In the genomic region with DNA sequence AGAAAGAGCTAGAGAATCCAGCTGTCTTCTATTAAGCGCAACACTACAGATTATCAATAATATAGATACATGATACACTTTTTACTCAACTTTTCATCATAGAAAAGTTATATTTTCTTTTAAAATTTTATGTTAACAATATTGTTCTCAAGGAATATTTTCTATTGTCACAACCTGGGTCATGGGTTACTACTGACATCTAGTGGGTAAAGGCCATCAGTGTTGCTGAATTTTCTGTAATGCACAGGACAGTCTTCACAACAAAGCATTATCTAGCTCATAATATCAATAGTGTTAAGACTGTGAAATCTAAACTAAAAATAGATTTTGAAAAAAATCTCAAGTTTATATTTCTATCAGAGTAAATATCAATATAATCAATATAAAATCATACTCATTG, we compare ENCODE assay signal across 12 cellular contexts.
DNase-seq lines count a peak whose midpoint lies in the region; ATAC-seq and TF ChIP-seq lines count a peak whose summit lies in the region.
"Had no signal": no experiment of that assay in that cellular context is flagged by ENCODE, and none has a peak within 500 bp of the region (broad histone marks: within the 10 kb centered on the region; RNA-seq: fewer than 3 reads in every experiment).

No MANE protein-coding gene starts in this region.

- DNase-seq in Calu3 (peak; percentile 2), HL-60 (ENCODE audit: low read depth in 1 of 2, low spot score in 1 of 2) (no peak), left lobe of liver (ENCODE audit: low spot score) (no peak), NCI-H510A (lab: John Stamatoyannopoulos, UW) (no peak), smooth muscle cell (lab: John Stamatoyannopoulos, UW; ENCODE audit: unreplicated experiment) (no peak), HEK293T (ENCODE audit: extremely low spot score) (no peak)
- DNase-seq: NCI-H2107, upper lobe of left lung had no signal

- no peak overlapping the region for H3K9ac ChIP-seq in smooth muscle cell (ENCODE audit: low read depth)

- H3K27me3 Mint-ChIP-seq in Calu3 (ENCODE audit: unreplicated experiment) = no peaks in the 10 kb centered on the region
- H3K27me3 Mint-ChIP-seq: brain had no signal

- CTCF ChIA-PET in Calu3 (lab: Charles Lee) = no interaction called here
- CTCF ChIA-PET in HEK293T (lab: Yijun Ruan, JAX) = interaction anchor here (0.6 kb wide), 1 partner anchor 59 kb away, joined by 3 read pairs; no protein-coding TSS in a partner anchor

- peaks cover 6% of the 10 kb centered on the region for H3K9me3 ChIP-seq in smooth muscle cell (replicated peaks; ENCODE audit: low read depth)
- H3K9me3 ChIP-seq: upper lobe of left lung had no signal

- H3K9me3 Mint-ChIP-seq in Calu3 (ENCODE audit: low read depth, unreplicated experiment) = peaks cover 3% of the 10 kb centered on the region

- TF ChIP-seq CTCF in Calu3 (IDR thresholded peaks at IDR 0.05; ENCODE audit: unreplicated experiment) (no peak), HL-60 (IDR thresholded peaks at IDR 0.05; ENCODE audit: insufficient read depth, low read length) (peak; percentile 15), VCaP (conservative IDR thresholded peaks at IDR 0.05) (peak; percentile 80), smooth muscle cell (IDR thresholded peaks at IDR 0.05; ENCODE audit: borderline replicate concordance, insufficient read depth, poor library complexity, severe bottlenecking) (no peak)

- no peaks in the 10 kb centered on the region for H3K4me1 Mint-ChIP-seq in Calu3 (ENCODE audit: low read depth, unreplicated experiment)
- H3K4me1 Mint-ChIP-seq: brain had no signal

- H3K79me2 ChIP-seq in smooth muscle cell (ENCODE audit: low read depth) = no peaks in the 10 kb centered on the region

- H3K27me3 ChIP-seq in HL-60 (ENCODE audit: insufficient read depth, poor library complexity, severe bottlenecking) = no peaks in the 10 kb centered on the region
- H3K27me3 ChIP-seq in smooth muscle cell (ENCODE audit: low read depth) = no peaks in the 10 kb centered on the region
- H3K27me3 ChIP-seq: upper lobe of left lung had no signal

- 88% methylated on average over 1 of the region's 1 CpG for WGBS in smooth muscle cell (ENCODE audit: low lambda C conversion rate)

- POLR2A ChIA-PET in HEK293T (lab: Yijun Ruan, JAX) = no interaction called here

- peak; percentile 65 for ATAC-seq in left lobe of liver
- ATAC-seq in GM21528 (IDR thresholded peaks at IDR 0.05; ENCODE audit: low FRiP score, unreplicated experiment) = no peak
- ATAC-seq: activated CD4-positive, CD25-positive, alpha-beta regulatory T cell treated with anti-CD3 and anti-CD28 coated beads, Interleukin-2, amount 50 U/mL, for 24 hours had no signal

- no TSS peak for BruUV-seq in Calu3 (replicated peaks; lab: Mats Ljungman, UMichigan)

- intact Hi-C loops in Calu3 (cut with micrococcal nuclease; ENCODE audit: unreplicated experiment) = no loop called here

- no peaks in the 10 kb centered on the region for H3K4me1 ChIP-seq in smooth muscle cell (ENCODE audit: low read depth)
- H3K4me1 ChIP-seq: upper lobe of left lung had no signal

- H4K20me1 ChIP-seq in smooth muscle cell (ENCODE audit: low read depth) = no peaks in the 10 kb centered on the region

- no peak overlapping the region for H2AFZ ChIP-seq in smooth muscle cell (ENCODE audit: low read depth)

- H3K27ac Mint-ChIP-seq in Calu3 (ENCODE audit: unreplicated experiment) = no peak overlapping the region
- H3K27ac Mint-ChIP-seq: brain had no signal

- H3K4me3 ChIP-seq in HL-60 (replicated peaks; ENCODE audit: insufficient read depth, low read length) (no peak overlapping the region), smooth muscle cell (no peak overlapping the region)
- H3K4me3 ChIP-seq: upper lobe of left lung had no signal

- H3K4me2 ChIP-seq in smooth muscle cell = no peak overlapping the region

- H3K4me3 Mint-ChIP-seq in Calu3 (ENCODE audit: low read depth, unreplicated experiment) = no peak overlapping the region
- H3K4me3 Mint-ChIP-seq: brain had no signal

- H3K27ac ChIP-seq in HL-60 (replicated peaks) (no peak overlapping the region), VCaP (no peak overlapping the region), smooth muscle cell (ENCODE audit: low read depth) (no peak overlapping the region)
- H3K27ac ChIP-seq: upper lobe of left lung had no signal

- H3F3A ChIP-seq in smooth muscle cell (ENCODE audit: low read depth) = no peaks in the 10 kb centered on the region

- no peaks in the 10 kb centered on the region for H3K36me3 Mint-ChIP-seq in Calu3 (ENCODE audit: insufficient read depth, unreplicated experiment)
- H3K36me3 Mint-ChIP-seq: brain had no signal

- no peaks in the 10 kb centered on the region for H3K36me3 ChIP-seq in smooth muscle cell (ENCODE audit: low read depth)
- H3K36me3 ChIP-seq: upper lobe of left lung had no signal

TF ChIP-seq in HEK293T, 16 proteins besides CTCF, POLR2A, EP300 and RAD21:
- TF ChIP-seq ARNT (IDR thresholded peaks at IDR 0.05) (no peak), LEF1 (IDR thresholded peaks at IDR 0.05; ENCODE audit: borderline replicate concordance) (no peak), L3MBTL2 (conservative IDR thresholded peaks at IDR 0.05) (no peak), SP1 (IDR thresholded peaks at IDR 0.05) (no peak), NFRKB (IDR thresholded peaks at IDR 0.05) (no peak), HDGF (IDR thresholded peaks at IDR 0.05; ENCODE audit: borderline replicate concordance) (no peak), ELF4 (IDR thresholded peaks at IDR 0.05) (no peak), TARDBP (IDR thresholded peaks at IDR 0.05) (no peak), FOXA1 (IDR thresholded peaks at IDR 0.05) (no peak), FOXM1 (IDR thresholded peaks at IDR 0.05; ENCODE audit: borderline replicate concordance) (no peak), BHLHE40 (IDR thresholded peaks at IDR 0.05; ENCODE audit: borderline replicate concordance) (no peak), SUZ12 (IDR thresholded peaks at IDR 0.05) (no peak), ZNF384 (IDR thresholded peaks at IDR 0.05) (no peak), CTBP1 (IDR thresholded peaks at IDR 0.05; ENCODE audit: borderline replicate concordance) (no peak), FOXK2 (IDR thresholded peaks at IDR 0.05) (no peak)
- TF ChIP-seq, protein P1, sequence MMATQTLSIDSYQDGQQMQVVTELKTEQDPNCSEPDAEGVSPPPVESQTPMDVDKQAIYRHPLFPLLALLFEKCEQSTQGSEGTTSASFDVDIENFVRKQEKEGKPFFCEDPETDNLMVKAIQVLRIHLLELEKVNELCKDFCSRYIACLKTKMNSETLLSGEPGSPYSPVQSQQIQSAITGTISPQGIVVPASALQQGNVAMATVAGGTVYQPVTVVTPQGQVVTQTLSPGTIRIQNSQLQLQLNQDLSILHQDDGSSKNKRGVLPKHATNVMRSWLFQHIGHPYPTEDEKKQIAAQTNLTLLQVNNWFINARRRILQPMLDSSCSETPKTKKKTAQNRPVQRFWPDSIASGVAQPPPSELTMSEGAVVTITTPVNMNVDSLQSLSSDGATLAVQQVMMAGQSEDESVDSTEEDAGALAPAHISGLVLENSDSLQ (IDR thresholded peaks at IDR 0.05) = no peak
TF ChIP-seq in HEK293T: peak in this region for 0.

Comparison
In these comparisons a context has a peak if more than half of its experiments do, and no peak if none do; other contexts are left out.
1. CTCF ChIP-seq: peak in HL-60 (single experiment) and VCaP (single experiment); none in Calu3 (single experiment) and smooth muscle cell (single experiment).